Comparison of ENCODE assay signal across 1 cellular context in the genomic region with DNA sequence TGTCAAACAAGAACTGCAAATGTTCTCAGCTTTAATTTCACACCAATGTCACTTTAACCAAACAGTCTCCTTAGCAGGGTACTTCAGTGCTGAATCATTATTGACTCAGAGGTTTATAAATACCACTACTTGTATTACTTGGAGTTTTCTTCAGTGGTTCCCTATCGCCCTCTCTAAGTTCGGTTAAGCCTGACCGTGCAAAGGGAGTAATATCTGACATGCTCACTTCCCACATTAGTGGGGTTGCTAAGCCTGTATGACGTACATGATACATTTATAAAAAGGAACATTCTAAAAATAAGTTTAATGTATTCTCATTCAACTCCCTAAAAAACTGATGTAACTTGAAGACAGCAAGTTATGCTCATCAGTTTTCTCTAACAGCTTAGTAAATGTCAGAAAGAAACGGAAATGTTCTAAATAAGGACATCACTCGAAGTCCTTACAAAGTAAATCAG.
TF ChIP-seq lines count a peak whose summit lies in the region.

No MANE protein-coding gene starts in this region.

TF ChIP-seq in GM12878, 131 proteins besides CTCF, POLR2A, EP300 and RAD21 (continued from another document and continues in another):
- TF ChIP-seq, protein P1, sequence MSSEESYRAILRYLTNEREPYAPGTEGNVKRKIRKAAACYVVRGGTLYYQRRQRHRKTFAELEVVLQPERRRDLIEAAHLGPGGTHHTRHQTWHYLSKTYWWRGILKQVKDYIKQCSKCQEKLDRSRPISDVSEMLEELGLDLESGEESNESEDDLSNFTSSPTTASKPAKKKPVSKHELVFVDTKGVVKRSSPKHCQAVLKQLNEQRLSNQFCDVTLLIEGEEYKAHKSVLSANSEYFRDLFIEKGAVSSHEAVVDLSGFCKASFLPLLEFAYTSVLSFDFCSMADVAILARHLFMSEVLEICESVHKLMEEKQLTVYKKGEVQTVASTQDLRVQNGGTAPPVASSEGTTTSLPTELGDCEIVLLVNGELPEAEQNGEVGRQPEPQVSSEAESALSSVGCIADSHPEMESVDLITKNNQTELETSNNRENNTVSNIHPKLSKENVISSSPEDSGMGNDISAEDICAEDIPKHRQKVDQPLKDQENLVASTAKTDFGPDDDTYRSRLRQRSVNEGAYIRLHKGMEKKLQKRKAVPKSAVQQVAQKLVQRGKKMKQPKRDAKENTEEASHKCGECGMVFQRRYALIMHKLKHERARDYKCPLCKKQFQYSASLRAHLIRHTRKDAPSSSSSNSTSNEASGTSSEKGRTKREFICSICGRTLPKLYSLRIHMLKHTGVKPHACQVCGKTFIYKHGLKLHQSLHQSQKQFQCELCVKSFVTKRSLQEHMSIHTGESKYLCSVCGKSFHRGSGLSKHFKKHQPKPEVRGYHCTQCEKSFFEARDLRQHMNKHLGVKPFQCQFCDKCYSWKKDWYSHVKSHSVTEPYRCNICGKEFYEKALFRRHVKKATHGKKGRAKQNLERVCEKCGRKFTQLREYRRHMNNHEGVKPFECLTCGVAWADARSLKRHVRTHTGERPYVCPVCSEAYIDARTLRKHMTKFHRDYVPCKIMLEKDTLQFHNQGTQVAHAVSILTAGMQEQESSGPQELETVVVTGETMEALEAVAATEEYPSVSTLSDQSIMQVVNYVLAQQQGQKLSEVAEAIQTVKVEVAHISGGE (CRISPR knock-in tag; IDR thresholded peaks at IDR 0.05): no peak
- TF ChIP-seq, protein P2, sequence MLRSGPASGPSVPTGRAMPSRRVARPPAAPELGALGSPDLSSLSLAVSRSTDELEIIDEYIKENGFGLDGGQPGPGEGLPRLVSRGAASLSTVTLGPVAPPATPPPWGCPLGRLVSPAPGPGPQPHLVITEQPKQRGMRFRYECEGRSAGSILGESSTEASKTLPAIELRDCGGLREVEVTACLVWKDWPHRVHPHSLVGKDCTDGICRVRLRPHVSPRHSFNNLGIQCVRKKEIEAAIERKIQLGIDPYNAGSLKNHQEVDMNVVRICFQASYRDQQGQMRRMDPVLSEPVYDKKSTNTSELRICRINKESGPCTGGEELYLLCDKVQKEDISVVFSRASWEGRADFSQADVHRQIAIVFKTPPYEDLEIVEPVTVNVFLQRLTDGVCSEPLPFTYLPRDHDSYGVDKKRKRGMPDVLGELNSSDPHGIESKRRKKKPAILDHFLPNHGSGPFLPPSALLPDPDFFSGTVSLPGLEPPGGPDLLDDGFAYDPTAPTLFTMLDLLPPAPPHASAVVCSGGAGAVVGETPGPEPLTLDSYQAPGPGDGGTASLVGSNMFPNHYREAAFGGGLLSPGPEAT (IDR thresholded peaks at IDR 0.05; ENCODE audit: low read depth): peak; percentile 92
- TF ChIP-seq SREBF2 (IDR thresholded peaks at IDR 0.05; ENCODE audit: low read length) (no peak), NFXL1 (IDR thresholded peaks at IDR 0.05; ENCODE audit: borderline replicate concordance) (no peak), NFYA (IDR thresholded peaks at IDR 0.05; ENCODE audit: borderline replicate concordance, low read depth, low read length) (no peak), SMAD5 (IDR thresholded peaks at IDR 0.05; ENCODE audit: low read depth) (no peak), HDAC6 (IDR thresholded peaks at IDR 0.05; ENCODE audit: unreplicated experiment) (no peak), CBX5 (IDR thresholded peaks at IDR 0.05; ENCODE audit: low read depth) (peak; percentile 67; the same call in 1 of the 2 replicates), MYB (IDR thresholded peaks at IDR 0.05; ENCODE audit: borderline replicate concordance, low read depth, low read length) (peak; percentile 90; the same call in 1 of the 2 replicates), CEBPZ (IDR thresholded peaks at IDR 0.05; ENCODE audit: low read depth, low read length) (no peak), CREB1 (IDR thresholded peaks at IDR 0.05; ENCODE audit: low read depth) (peak; percentile 93), IRF3 (IDR thresholded peaks at IDR 0.05) (no peak), HSF1 (IDR thresholded peaks at IDR 0.05; ENCODE audit: low read depth, low read length) (no peak), BCL3 (IDR thresholded peaks at IDR 0.05; ENCODE audit: borderline replicate concordance, insufficient read depth, low read depth, low read length, poor library complexity, severe bottlenecking) (peak; percentile 93), POLR2AphosphoS5 (IDR thresholded peaks at IDR 0.05; ENCODE audit: low read length) (no peak), MYC (IDR thresholded peaks at IDR 0.05; ENCODE audit: insufficient read depth, insufficient read length, insufficient replicate concordance, low read length, severe bottlenecking) (no peak), YY1 (IDR thresholded peaks at IDR 0.05; ENCODE audit: low read depth, low read length) (0 out of 2 replicates have a peak, but pooled peaks have one; percentile 31), STAT3 (IDR thresholded peaks at IDR 0.05; ENCODE audit: low read depth, low read length) (peak; percentile 92; the same call in 1 of the 2 replicates), FOXK2 (IDR thresholded peaks at IDR 0.05) (no peak), SRF (IDR thresholded peaks at IDR 0.05; ENCODE audit: low read depth in 2 of 2, low read length in 2 of 2) (no peak), POLR2AphosphoS2 (IDR thresholded peaks at IDR 0.05; ENCODE audit: low read depth, low read length) (no peak), ZNF274 (IDR thresholded peaks at IDR 0.05; ENCODE audit: insufficient read depth, insufficient read length) (no peak), SPI1 (IDR thresholded peaks at IDR 0.05; ENCODE audit: borderline replicate concordance, insufficient read depth, low read depth, low read length) (peak; percentile 91)
- TF ChIP-seq, protein P3, sequence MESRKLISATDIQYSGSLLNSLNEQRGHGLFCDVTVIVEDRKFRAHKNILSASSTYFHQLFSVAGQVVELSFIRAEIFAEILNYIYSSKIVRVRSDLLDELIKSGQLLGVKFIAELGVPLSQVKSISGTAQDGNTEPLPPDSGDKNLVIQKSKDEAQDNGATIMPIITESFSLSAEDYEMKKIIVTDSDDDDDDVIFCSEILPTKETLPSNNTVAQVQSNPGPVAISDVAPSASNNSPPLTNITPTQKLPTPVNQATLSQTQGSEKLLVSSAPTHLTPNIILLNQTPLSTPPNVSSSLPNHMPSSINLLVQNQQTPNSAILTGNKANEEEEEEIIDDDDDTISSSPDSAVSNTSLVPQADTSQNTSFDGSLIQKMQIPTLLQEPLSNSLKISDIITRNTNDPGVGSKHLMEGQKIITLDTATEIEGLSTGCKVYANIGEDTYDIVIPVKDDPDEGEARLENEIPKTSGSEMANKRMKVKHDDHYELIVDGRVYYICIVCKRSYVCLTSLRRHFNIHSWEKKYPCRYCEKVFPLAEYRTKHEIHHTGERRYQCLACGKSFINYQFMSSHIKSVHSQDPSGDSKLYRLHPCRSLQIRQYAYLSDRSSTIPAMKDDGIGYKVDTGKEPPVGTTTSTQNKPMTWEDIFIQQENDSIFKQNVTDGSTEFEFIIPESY (IDR thresholded peaks at IDR 0.05): no peak; the same call in 1 of the 2 replicates
- TF ChIP-seq, protein P4, sequence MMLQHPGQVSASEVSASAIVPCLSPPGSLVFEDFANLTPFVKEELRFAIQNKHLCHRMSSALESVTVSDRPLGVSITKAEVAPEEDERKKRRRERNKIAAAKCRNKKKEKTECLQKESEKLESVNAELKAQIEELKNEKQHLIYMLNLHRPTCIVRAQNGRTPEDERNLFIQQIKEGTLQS (IDR thresholded peaks at IDR 0.05; ENCODE audit: borderline replicate concordance, extremely low read depth, low read depth, low read length): no peak
- TF ChIP-seq, protein P5, sequence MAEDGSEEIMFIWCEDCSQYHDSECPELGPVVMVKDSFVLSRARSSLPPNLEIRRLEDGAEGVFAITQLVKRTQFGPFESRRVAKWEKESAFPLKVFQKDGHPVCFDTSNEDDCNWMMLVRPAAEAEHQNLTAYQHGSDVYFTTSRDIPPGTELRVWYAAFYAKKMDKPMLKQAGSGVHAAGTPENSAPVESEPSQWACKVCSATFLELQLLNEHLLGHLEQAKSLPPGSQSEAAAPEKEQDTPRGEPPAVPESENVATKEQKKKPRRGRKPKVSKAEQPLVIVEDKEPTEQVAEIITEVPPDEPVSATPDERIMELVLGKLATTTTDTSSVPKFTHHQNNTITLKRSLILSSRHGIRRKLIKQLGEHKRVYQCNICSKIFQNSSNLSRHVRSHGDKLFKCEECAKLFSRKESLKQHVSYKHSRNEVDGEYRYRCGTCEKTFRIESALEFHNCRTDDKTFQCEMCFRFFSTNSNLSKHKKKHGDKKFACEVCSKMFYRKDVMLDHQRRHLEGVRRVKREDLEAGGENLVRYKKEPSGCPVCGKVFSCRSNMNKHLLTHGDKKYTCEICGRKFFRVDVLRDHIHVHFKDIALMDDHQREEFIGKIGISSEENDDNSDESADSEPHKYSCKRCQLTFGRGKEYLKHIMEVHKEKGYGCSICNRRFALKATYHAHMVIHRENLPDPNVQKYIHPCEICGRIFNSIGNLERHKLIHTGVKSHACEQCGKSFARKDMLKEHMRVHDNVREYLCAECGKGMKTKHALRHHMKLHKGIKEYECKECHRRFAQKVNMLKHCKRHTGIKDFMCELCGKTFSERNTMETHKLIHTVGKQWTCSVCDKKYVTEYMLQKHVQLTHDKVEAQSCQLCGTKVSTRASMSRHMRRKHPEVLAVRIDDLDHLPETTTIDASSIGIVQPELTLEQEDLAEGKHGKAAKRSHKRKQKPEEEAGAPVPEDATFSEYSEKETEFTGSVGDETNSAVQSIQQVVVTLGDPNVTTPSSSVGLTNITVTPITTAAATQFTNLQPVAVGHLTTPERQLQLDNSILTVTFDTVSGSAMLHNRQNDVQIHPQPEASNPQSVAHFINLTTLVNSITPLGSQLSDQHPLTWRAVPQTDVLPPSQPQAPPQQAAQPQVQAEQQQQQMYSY (CRISPR knock-in tag; IDR thresholded peaks at IDR 0.05): no peak
